15 cellular contexts compared by ENCODE assay signal in the genomic region with DNA sequence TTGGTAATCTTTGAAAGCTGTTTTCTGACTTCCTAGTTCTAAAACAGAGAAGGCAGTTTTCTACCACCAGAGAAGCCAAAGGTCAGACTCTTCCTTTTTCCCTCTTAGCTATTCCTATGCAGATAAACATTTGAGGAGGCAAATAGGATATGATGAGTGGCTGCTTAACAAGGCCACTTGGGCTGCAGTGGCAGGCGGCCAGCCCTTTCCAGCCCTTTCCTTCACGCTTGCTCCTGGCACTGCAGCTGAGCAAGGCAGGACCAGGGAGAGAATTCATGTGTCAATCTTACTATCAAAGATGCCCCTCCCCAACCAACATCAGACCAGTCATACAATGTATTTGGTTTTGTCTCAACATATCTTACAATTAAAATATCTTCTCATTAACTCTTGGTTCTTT. TPM values are rescaled to one million over a fixed set of nuclear protein-coding genes. Genes with fewer than 3 reads are reported as not detected.
DNase-seq lines count a peak whose midpoint lies in the region; ATAC-seq and TF ChIP-seq lines count a peak whose summit lies in the region.
"Had no signal": no experiment of that assay in that cellular context is flagged by ENCODE, and none has a peak within 500 bp of the region (broad histone marks: within the 10 kb centered on the region; RNA-seq: fewer than 3 reads in every experiment).

No MANE protein-coding gene starts in this region.

- H3K4me1 Mint-ChIP-seq in progenitor cell of endocrine pancreas (ENCODE audit: low read depth) = peaks cover 8% of the 10 kb centered on the region

- ATAC-seq in HG03159 (IDR thresholded peaks at IDR 0.05; ENCODE audit: unreplicated experiment) = no peak
- ATAC-seq in GM19328 (IDR thresholded peaks at IDR 0.05; ENCODE audit: unreplicated experiment) = no peak
- ATAC-seq: K562; stimulated activated naive CD8-positive, alpha-beta T cell treated with anti-CD3 and anti-CD28 coated beads, Interleukin-15, Interleukin-2, amounts not matched to agents 100 U/mL and 50 U/mL, for 24 hours had no signal

- H3K4me3 Mint-ChIP-seq in progenitor cell of endocrine pancreas (ENCODE audit: low read depth) = no peak overlapping the region
- H3K4me3 Mint-ChIP-seq: CD8-positive, alpha-beta memory T cell had no signal

- H3K36me3 Mint-ChIP-seq in progenitor cell of endocrine pancreas (ENCODE audit: insufficient read depth) = peaks cover 1% of the 10 kb centered on the region

- no peaks in the 10 kb centered on the region for H3K27me3 Mint-ChIP-seq in progenitor cell of endocrine pancreas
- H3K27me3 Mint-ChIP-seq: CD8-positive, alpha-beta memory T cell had no signal

- peak; percentile 54 for DNase-seq in DMS53 (lab: John Stamatoyannopoulos, UW)
- no peak for DNase-seq in DMS53 treated with DMSO at 0.1 percent for 48 hours (lab: John Stamatoyannopoulos, UW; ENCODE audit: unreplicated experiment)
- peak; percentile 37 for DNase-seq in NCI-H2196 treated with DMSO at 0.1 percent for 48 hours (lab: John Stamatoyannopoulos, UW; ENCODE audit: unreplicated experiment)
- peak; percentile 7 to 81 (median 58) for DNase-seq in head of caudate nucleus
- DNase-seq in progenitor cell of endocrine pancreas (ENCODE audit: low spot score, unreplicated experiment) = no peak
- no peak for DNase-seq in SHP77 (lab: John Stamatoyannopoulos, UW)
- DNase-seq: activated gamma-delta T cell; CD8-positive, alpha-beta memory T cell; effector memory CD4-positive, alpha-beta T cell; kidney glomerular epithelial cell; NCI-H1930; stimulated activated naive CD8-positive, alpha-beta T cell treated with anti-CD3 and anti-CD28 coated beads, Interleukin-15, Interleukin-2, amounts not matched to agents 100 U/mL and 50 U/mL, for 24 hours had no signal

- peak overlapping the region; percentile 53 for H3K27ac Mint-ChIP-seq in progenitor cell of endocrine pancreas

- H3K9me3 Mint-ChIP-seq in progenitor cell of endocrine pancreas (ENCODE audit: low read depth) = no peaks in the 10 kb centered on the region
- H3K9me3 Mint-ChIP-seq: CD8-positive, alpha-beta memory T cell had no signal

- intact Hi-C loops in head of caudate nucleus (cut with DNase I) = no loop called here

- TF ChIP-seq CTCF in progenitor cell of endocrine pancreas (IDR thresholded peaks at IDR 0.05; ENCODE audit: unreplicated experiment) = no peak

RNA-seq across cellular contexts. Expression of a gene that starts 36.8 kb away (rescaled TPM):
- total RNA-seq in progenitor cell of endocrine pancreas = 64.7 and 68.3 TPM in 2 replicates

Comparison
In these comparisons a context has a peak if more than half of its experiments do, and no peak if none do; other contexts are left out.
1. DNase-seq: peak in DMS53 (single experiment), NCI-H2196 treated with DMSO at 0.1 percent for 48 hours (single experiment) and head of caudate nucleus (42 of 42); none in DMS53 treated with DMSO at 0.1 percent for 48 hours (single experiment), progenitor cell of endocrine pancreas (single experiment) and SHP77 (0 of 2).